ENCODE assay signal across 17 cellular contexts in genomic region chr16:83002351-83003334, GRCh38.
DNase-seq lines count a peak whose midpoint lies in the region; ATAC-seq and TF ChIP-seq lines count a peak whose summit lies in the region.
"Had no signal": no experiment of that assay in that cellular context is flagged by ENCODE, and none has a peak within 500 bp of the region (broad histone marks: within the 10 kb centered on the region; RNA-seq: fewer than 3 reads in every experiment).

No MANE protein-coding gene starts in this region.

- no peak for TF ChIP-seq CTCF in astrocyte of the spinal cord (IDR thresholded peaks at IDR 0.05; ENCODE audit: low read depth, low read length)
- no peak for TF ChIP-seq CTCF in mucosa of descending colon (IDR thresholded peaks at IDR 0.05)
- no peak for TF ChIP-seq CTCF in transverse colon (IDR thresholded peaks at IDR 0.05)

- no peak for TF ChIP-seq POLR2A in transverse colon (IDR thresholded peaks at IDR 0.05)

- intact Hi-C loops in mucosa of descending colon (cut with DNase I, micrococcal nuclease) (no loop called here), transverse colon (cut with DNase I; ENCODE audit: low total_unique reads) (no loop called here)

- DNase-seq in Daoy (ENCODE audit: low read depth) = peak; percentile 34
- DNase-seq in NCI-H1092 (lab: John Stamatoyannopoulos, UW) = peak; percentile 21
- peak; percentile 15 for DNase-seq in astrocyte of the spinal cord (ENCODE audit: low read depth, low spot score)
- no peak for DNase-seq in mucosa of descending colon
- DNase-seq in ACHN = no peak
- DNase-seq in MV-4-11 (lab: John Stamatoyannopoulos, UW) = no peak
- DNase-seq in transverse colon = no peak
- DNase-seq: activated CD4-positive, alpha-beta T cell treated with anti-CD3 and anti-CD28 coated beads for 1 hour; CD4-positive, alpha-beta memory T cell; lower lobe of right lung; NCI-H1436; NCI-H524 treated with DMSO at 0.1 percent for 48 hours; sigmoid colon; stimulated activated CD4-positive, alpha-beta T cell treated with anti-CD3 and anti-CD28 coated beads, Interleukin-4, amount 100 ng/mL, for 4 hours; upper lobe of left lung had no signal

- in situ Hi-C loops in astrocyte of the spinal cord (cut with HindIII; ENCODE audit: low sequenced_read_pairs) (no loop called here), ACHN (cut with HindIII; ENCODE audit: low pct_ligation_motif_present, low pct_unique_long_range_greater_than_20kb, low sequenced_read_pairs) (no loop called here), transverse colon (cut with MboI; ENCODE audit: low pct_ligation_motif_present in 1 of 4, low pct_unique_long_range_greater_than_20kb in 1 of 4, low sequenced_read_pairs in 3 of 4) (no loop called here)

- H3K4me3 ChIP-seq in astrocyte of the spinal cord (ENCODE audit: low read depth, low read length) (no peak overlapping the region), mucosa of descending colon (no peak overlapping the region), transverse colon (no peak overlapping the region)
- H3K4me3 ChIP-seq: lower lobe of right lung, sigmoid colon, upper lobe of left lung had no signal

- H3K27me3 ChIP-seq in transverse colon = no peaks in the 10 kb centered on the region
- H3K27me3 ChIP-seq: sigmoid colon, upper lobe of left lung had no signal

- ATAC-seq in mucosa of descending colon (peak; percentile 33), GM18520 (IDR thresholded peaks at IDR 0.05; ENCODE audit: unreplicated experiment) (no peak)
- ATAC-seq: lower lobe of right lung had no signal

- H3K9me3 ChIP-seq in mucosa of descending colon (no peaks in the 10 kb centered on the region), transverse colon (no peaks in the 10 kb centered on the region)
- H3K9me3 ChIP-seq: lower lobe of right lung, sigmoid colon, upper lobe of left lung had no signal

- no peak for TF ChIP-seq EP300 in transverse colon (IDR thresholded peaks at IDR 0.05; ENCODE audit: low read depth)

- 57 to 75% methylated on average over 6 to 8 of the region's 8 CpGs for WGBS in transverse colon (ENCODE audit: low coverage in 1 of 2), 2 donors

- H3K4me1 ChIP-seq in mucosa of descending colon (ENCODE audit: low read depth) (no peaks in the 10 kb centered on the region), transverse colon (peaks cover 0 to 9% (median 2%) of the 10 kb centered on the region in 4 donors)

- no peak overlapping the region for H3K27ac ChIP-seq in transverse colon
- H3K27ac ChIP-seq: lower lobe of right lung, RWPE1, sigmoid colon, upper lobe of left lung had no signal

- H3K36me3 ChIP-seq in mucosa of descending colon (ENCODE audit: low read depth) (no peaks in the 10 kb centered on the region), transverse colon (no peaks in the 10 kb centered on the region)
- H3K36me3 ChIP-seq: lower lobe of right lung, sigmoid colon, upper lobe of left lung had no signal

Comparison
In these comparisons a context has a peak if more than half of its experiments do, and no peak if none do; other contexts are left out.
1. DNase-seq: peak in Daoy (single experiment), NCI-H1092 (single experiment) and astrocyte of the spinal cord (single experiment); none in mucosa of descending colon (0 of 3), ACHN (single experiment), MV-4-11 (single experiment) and transverse colon (single experiment).